24 cellular contexts compared by ENCODE assay signal in the genomic region with DNA sequence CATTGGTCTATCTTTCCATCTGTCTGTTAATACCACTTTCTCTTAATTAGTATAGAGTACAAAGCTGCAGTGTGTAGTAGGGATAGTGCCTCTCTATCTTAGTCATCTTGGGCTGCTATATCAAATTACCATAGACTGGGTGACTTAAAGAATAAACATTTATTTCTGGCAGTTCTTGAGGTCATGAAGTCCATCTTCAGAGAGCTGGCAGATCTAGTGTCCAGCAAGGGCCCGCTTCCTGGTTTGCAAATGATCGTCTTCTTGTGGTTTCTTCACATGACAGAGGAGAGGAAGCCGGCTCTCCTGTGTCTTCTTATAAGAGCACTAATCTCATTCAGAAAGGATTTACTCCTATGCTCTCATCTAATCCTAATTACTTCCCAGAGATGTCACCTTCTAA. TPM values are rescaled to one million over a fixed set of nuclear protein-coding genes. Genes with fewer than 3 reads are reported as not detected.
DNase-seq lines count a peak whose midpoint lies in the region; ATAC-seq, FAIRE-seq and TF ChIP-seq lines count a peak whose summit lies in the region.
"Had no signal": no experiment of that assay in that cellular context is flagged by ENCODE, and none has a peak within 500 bp of the region (broad histone marks: within the 10 kb centered on the region; RNA-seq: fewer than 3 reads in every experiment).

No MANE protein-coding gene starts in this region.

- H3K27me3 ChIP-seq in astrocyte (ENCODE audit: insufficient read depth, low read length) (no peaks in the 10 kb centered on the region), GM23338 (ENCODE audit: insufficient read depth) (no peaks in the 10 kb centered on the region)

- H3K4me1 Mint-ChIP-seq in astrocyte (ENCODE audit: low read depth, unreplicated experiment) (no peaks in the 10 kb centered on the region), natural killer cell (peaks cover 36 to 50% of the 10 kb centered on the region in 2 donors), GM23338 (no peaks in the 10 kb centered on the region)

- no peaks in the 10 kb centered on the region for H3F3A ChIP-seq in GM23338 (replicated peaks; ENCODE audit: low read depth)

- intact Hi-C loops in natural killer cell (cut with micrococcal nuclease): no loop called here
- intact Hi-C loops in left ventricle myocardium superior (cut with micrococcal nuclease): no loop called here

- H3K9me3 Mint-ChIP-seq in astrocyte (ENCODE audit: unreplicated experiment) (peaks cover 16% of the 10 kb centered on the region), natural killer cell (no peaks in the 10 kb centered on the region), GM23338 (peaks cover 87% of the 10 kb centered on the region)

- peaks cover 15% of the 10 kb centered on the region for H4K20me1 ChIP-seq in astrocyte (ENCODE audit: insufficient read depth, low read length)
- H4K20me1 ChIP-seq in GM23338 (replicated peaks; ENCODE audit: insufficient read depth): peaks cover 8% of the 10 kb centered on the region

- H3K36me3 Mint-ChIP-seq in astrocyte (ENCODE audit: low read depth, unreplicated experiment) (no peaks in the 10 kb centered on the region), natural killer cell (no peaks in the 10 kb centered on the region), GM23338 (ENCODE audit: low read depth) (peaks cover 29% of the 10 kb centered on the region)
- H3K36me3 Mint-ChIP-seq: IgD-negative memory B cell had no signal

- H3K4me2 ChIP-seq in astrocyte (ENCODE audit: low read length) (no peak overlapping the region), GM23338 (no peak overlapping the region)

- H3K4me3 Mint-ChIP-seq in astrocyte (ENCODE audit: unreplicated experiment): no peak overlapping the region
- H3K4me3 Mint-ChIP-seq in natural killer cell: peak overlapping the region; percentile 53
- H3K4me3 Mint-ChIP-seq in GM23338: no peak overlapping the region
- H3K4me3 Mint-ChIP-seq: activated CD8-positive, alpha-beta memory T cell treated with anti-CD3 and anti-CD28 coated beads, Interleukin-2, amount 10 ng/mL, durations not matched to agents 7 days and 5 days; CD8-positive, alpha-beta T cell; stimulated activated naive CD8-positive, alpha-beta T cell treated with anti-CD3 and anti-CD28 coated beads, Interleukin-15, amount 100 ng/mL, for 72 hours had no signal

- no peak overlapping the region for H3K27ac Mint-ChIP-seq in astrocyte (ENCODE audit: unreplicated experiment)
- H3K27ac Mint-ChIP-seq in natural killer cell: peak overlapping the region; percentile 68 to 84
- no peak overlapping the region for H3K27ac Mint-ChIP-seq in GM23338
- H3K27ac Mint-ChIP-seq: activated CD8-positive, alpha-beta memory T cell treated with anti-CD3 and anti-CD28 coated beads, Interleukin-2, amount 10 ng/mL, durations not matched to agents 7 days and 5 days; CD8-positive, alpha-beta T cell had no signal

- H3K36me3 ChIP-seq in astrocyte (ENCODE audit: insufficient read depth, low read length) (no peaks in the 10 kb centered on the region), GM23338 (ENCODE audit: insufficient read depth) (peaks cover 7% of the 10 kb centered on the region; the same call in 1 of the 2 replicates)

- H3K4me3 ChIP-seq in astrocyte (ENCODE audit: insufficient read depth, low read depth, low read length) (no peak overlapping the region), GM23338 (no peak overlapping the region)

- peaks cover 4% of the 10 kb centered on the region for H3K9me3 ChIP-seq in astrocyte (ENCODE audit: insufficient read depth, low read depth, low read length)

- no peak for TF ChIP-seq CTCF in astrocyte (IDR thresholded peaks at IDR 0.05; ENCODE audit: insufficient read depth, low read depth, low read length)
- no peak for TF ChIP-seq CTCF in natural killer cell (IDR thresholded peaks at IDR 0.05)
- TF ChIP-seq CTCF in GM23338 (conservative IDR thresholded peaks at IDR 0.05; ENCODE audit: low read depth in 2 of 2): no peak

- ATAC-seq in natural killer cell: peak in 1 of 3 donors; percentile 42
- no peak for ATAC-seq in GM23338
- no peak for ATAC-seq in left ventricle myocardium superior
- no peak for ATAC-seq in HG02852 (IDR thresholded peaks at IDR 0.05; ENCODE audit: unreplicated experiment)
- ATAC-seq in GM18861 (IDR thresholded peaks at IDR 0.05; ENCODE audit: unreplicated experiment): no peak
- ATAC-seq: activated CD8-positive, alpha-beta memory T cell treated with anti-CD3 and anti-CD28 coated beads, Interleukin-2, amount 10 ng/mL, durations not matched to agents 7 days and 5 days; CD8-positive, alpha-beta T cell; stimulated activated naive CD8-positive, alpha-beta T cell treated with anti-CD3 and anti-CD28 coated beads, Interleukin-15, amount 100 ng/mL, for 72 hours had no signal

- no peak for FAIRE-seq in astrocyte (lab: Jason Lieb, UNC)
- FAIRE-seq: colon, endometrium had no signal

- H3K4me1 ChIP-seq in astrocyte (ENCODE audit: insufficient read depth, low read length) (no peaks in the 10 kb centered on the region), GM23338 (ENCODE audit: insufficient read depth) (peaks cover 4% of the 10 kb centered on the region; the same call in 1 of the 2 replicates)

- H3K79me2 ChIP-seq in astrocyte (ENCODE audit: insufficient read depth, low read length) (peaks cover 76% of the 10 kb centered on the region), GM23338 (replicated peaks; ENCODE audit: insufficient read depth) (peaks cover 78% of the 10 kb centered on the region)

- H2AFZ ChIP-seq in astrocyte (ENCODE audit: low read depth, low read length) (no peak overlapping the region), GM23338 (no peak overlapping the region)

- H3K27ac ChIP-seq in astrocyte (ENCODE audit: low read depth, low read length) (no peak overlapping the region), GM23338 (ENCODE audit: low read depth) (no peak overlapping the region)

- peak; percentile 28 for DNase-seq in Ammon's horn (ENCODE audit: low spot score)
- DNase-seq in HT1080 (ENCODE audit: low read depth): peak; percentile 44
- peak; percentile 15 for DNase-seq in astrocyte (ENCODE audit: low read depth)
- no peak for DNase-seq in natural killer cell
- DNase-seq in GM23338 (ENCODE audit: low spot score): no peak
- no peak for DNase-seq in left ventricle myocardium superior
- DNase-seq: activated CD4-positive, alpha-beta T cell treated with anti-CD3 and anti-CD28 coated beads for 1 hour; activated CD8-positive, alpha-beta memory T cell treated with anti-CD3 and anti-CD28 coated beads, Interleukin-2, amount 10 ng/mL, durations not matched to agents 7 days and 5 days; activated effector memory CD4-positive, alpha-beta T cell treated with Interleukin-2 at 50 U/mL for 16 hours; CD8-positive, alpha-beta T cell; mesendoderm; NCI-H1092 treated with DMSO at 0.1 percent for 48 hours; NCI-H2081 treated with DMSO at 0.1 percent for 48 hours; NCI-H510A treated with DMSO at 0.1 percent for 48 hours; retina; SIG-M5; stimulated activated naive CD8-positive, alpha-beta T cell treated with anti-CD3 and anti-CD28 coated beads, Interleukin-15, amount 100 ng/mL, for 72 hours; T-helper 2 cell had no signal

- H3K9ac ChIP-seq in astrocyte (ENCODE audit: low read length): no peak overlapping the region

- H3K27me3 Mint-ChIP-seq in astrocyte (ENCODE audit: low read depth, unreplicated experiment): no peaks in the 10 kb centered on the region
- H3K27me3 Mint-ChIP-seq in natural killer cell (ENCODE audit: low read depth in 2 of 2): no peaks in the 10 kb centered on the region
- no peaks in the 10 kb centered on the region for H3K27me3 Mint-ChIP-seq in GM23338 (ENCODE audit: insufficient read depth, low read depth, poor library complexity)
- H3K27me3 Mint-ChIP-seq: activated CD8-positive, alpha-beta memory T cell treated with anti-CD3 and anti-CD28 coated beads, Interleukin-2, amount 10 ng/mL, durations not matched to agents 7 days and 5 days; IgD-negative memory B cell; stimulated activated naive CD8-positive, alpha-beta T cell treated with anti-CD3 and anti-CD28 coated beads, Interleukin-15, amount 100 ng/mL, for 72 hours had no signal

- H3K9me2 ChIP-seq in GM23338 (ENCODE audit: insufficient read depth): no peaks in the 10 kb centered on the region

TF ChIP-seq in GM23338, 12 proteins besides CTCF, POLR2A, EP300 and RAD21:
- no peak for TF ChIP-seq EZH2 (IDR thresholded peaks at IDR 0.05; ENCODE audit: low read depth, unreplicated experiment)

RNA-seq across cellular contexts. Expression of a gene that starts 6.1 kb away (rescaled TPM):
- 6.8 and 7.0 TPM in 2 replicates for total RNA-seq in HT1080 (2014; rRNA removed; shearing (Covaris generic))
- 4.8 and 5.5 TPM in 2 replicates for polyA plus RNA-seq in HT1080 (2015; cell fraction: cytosol; rRNA removed)
- polyA plus RNA-seq in HT1080 (2015; cell fraction: nucleus; rRNA removed): 17.1 and 17.4 TPM in 2 replicates
- total RNA-seq in astrocyte: not detected in 2 replicates
- 10 to 100 TPM; 25.1 to 30.1 (median 26.4) TPM for total RNA-seq in natural killer cell
- total RNA-seq in GM23338 (2014; rRNA removed; shearing (Covaris generic)): 9.3 and 13.6 TPM in 2 replicates
- polyA plus RNA-seq in GM23338 (2016; fragmentation: Nextera tagmentation; extraction: Ambion mirVana): 4.5 and 6.0 TPM in 2 replicates
- 4.0 TPM for total RNA-seq in left ventricle myocardium superior

RNA-seq across cellular contexts. Expression of a gene that starts 33.8 kb away (rescaled TPM):
- not detected in 2 replicates for total RNA-seq in HT1080 (2014; rRNA removed; shearing (Covaris generic))
- polyA plus RNA-seq in HT1080 (2015; cell fraction: cytosol; rRNA removed): 0.15 TPM in 1 of 2 replicates, not detected in the other
- polyA plus RNA-seq in HT1080 (2015; cell fraction: nucleus; rRNA removed): 0.05 TPM in 2 replicates
- total RNA-seq in astrocyte: not detected in 2 replicates
- 1 to 10 TPM; 4.8 to 7.7 (median 5.8) TPM for total RNA-seq in natural killer cell
- 0.87 and 2.2 TPM in 2 replicates for total RNA-seq in GM23338 (2014; rRNA removed; shearing (Covaris generic))
- 0.61 and 1.7 TPM in 2 replicates for polyA plus RNA-seq in GM23338 (2016; fragmentation: Nextera tagmentation; extraction: Ambion mirVana)
- 4.0 TPM for total RNA-seq in left ventricle myocardium superior
- total RNA-seq: A673 had no signal

RNA-seq across cellular contexts. Expression of a gene that starts 43.5 kb away (rescaled TPM):
- not detected in 2 replicates for total RNA-seq in HT1080 (2014; rRNA removed; shearing (Covaris generic))
- not detected in 2 replicates for polyA plus RNA-seq in HT1080 (2015; cell fraction: cytosol; rRNA removed)
- not detected in 2 replicates for polyA plus RNA-seq in HT1080 (2015; cell fraction: nucleus; rRNA removed)
- not detected in 2 replicates for total RNA-seq in astrocyte
- 1 to 10 TPM; 4.1 to 6.5 (median 4.8) TPM for total RNA-seq in natural killer cell
- total RNA-seq in GM23338 (2014; rRNA removed; shearing (Covaris generic)): 42.3 and 60.4 TPM in 2 replicates
- 13.5 and 15.8 TPM in 2 replicates for polyA plus RNA-seq in GM23338 (2016; fragmentation: Nextera tagmentation; extraction: Ambion mirVana)
- total RNA-seq in left ventricle myocardium superior: 4.0 TPM

Comparison
In these comparisons a context has a peak if more than half of its experiments do, and no peak if none do; other contexts are left out.
1. DNase-seq: peak in Ammon's horn (single experiment), HT1080 (single experiment) and astrocyte (single experiment); none in natural killer cell (single experiment), GM23338 (single experiment) and left ventricle myocardium superior (single experiment).
2. H3K27ac Mint-ChIP-seq: peak in natural killer cell (2 of 2); none in astrocyte (single experiment) and GM23338 (single experiment).